ENCODE assay signal across 12 cellular contexts in genomic region chrX:42739258-42739657, GRCh38.
DNase-seq lines count a peak whose midpoint lies in the region; ATAC-seq and TF ChIP-seq lines count a peak whose summit lies in the region.
"Had no signal": no experiment of that assay in that cellular context is flagged by ENCODE, and none has a peak within 500 bp of the region (broad histone marks: within the 10 kb centered on the region; RNA-seq: fewer than 3 reads in every experiment).

No MANE protein-coding gene starts in this region.

- H3K9me3 Mint-ChIP-seq in activated naive CD8-positive, alpha-beta T cell (ENCODE audit: low read depth), result no peaks in the 10 kb centered on the region
- H3K9me3 Mint-ChIP-seq in activated naive CD8-positive, alpha-beta T cell treated with anti-CD3 and anti-CD28 coated beads, Interleukin-2, amount 50 U/mL, for 24 hours, result no peaks in the 10 kb centered on the region
- H3K9me3 Mint-ChIP-seq in effector memory CD8-positive, alpha-beta T cell, result no peaks in the 10 kb centered on the region
- H3K9me3 Mint-ChIP-seq: activated T-cell treated with anti-CD3 and anti-CD28 coated beads, Interleukin-2, amount 50 U/mL, for 4 hours had no signal

- no peak overlapping the region for H3K4me3 Mint-ChIP-seq in activated naive CD8-positive, alpha-beta T cell
- no peak overlapping the region for H3K4me3 Mint-ChIP-seq in activated naive CD8-positive, alpha-beta T cell treated with anti-CD3 and anti-CD28 coated beads, Interleukin-2, amount 50 U/mL, for 24 hours
- H3K4me3 Mint-ChIP-seq in effector memory CD8-positive, alpha-beta T cell, result no peak overlapping the region
- H3K4me3 Mint-ChIP-seq: activated T-cell treated with anti-CD3 and anti-CD28 coated beads, Interleukin-2, amount 50 U/mL, for 4 hours had no signal

- H4K20me1 ChIP-seq in OCI-LY1 (ENCODE audit: insufficient read depth, low read length), result no peaks in the 10 kb centered on the region

- no peaks in the 10 kb centered on the region for H3K36me3 ChIP-seq in OCI-LY1 (ENCODE audit: insufficient read depth, low read length)

- no peak overlapping the region; the same call in 1 of the 2 replicates for H3K9ac ChIP-seq in OCI-LY1 (ENCODE audit: low read length)

- H3K27me3 Mint-ChIP-seq in activated naive CD8-positive, alpha-beta T cell, result no peaks in the 10 kb centered on the region
- H3K27me3 Mint-ChIP-seq in activated naive CD8-positive, alpha-beta T cell treated with anti-CD3 and anti-CD28 coated beads, Interleukin-2, amount 50 U/mL, for 24 hours, result no peaks in the 10 kb centered on the region
- no peaks in the 10 kb centered on the region for H3K27me3 Mint-ChIP-seq in effector memory CD8-positive, alpha-beta T cell

- no peak overlapping the region for H2AFZ ChIP-seq in OCI-LY1 (ENCODE audit: low read length)

- H3K9me3 ChIP-seq in OCI-LY1 (ENCODE audit: low read length), result no peaks in the 10 kb centered on the region

- no peaks in the 10 kb centered on the region for H3K9me2 ChIP-seq in OCI-LY1 (ENCODE audit: low read depth, low read length)

- DNase-seq in activated naive CD8-positive, alpha-beta T cell treated with anti-CD3 and anti-CD28 coated beads, Interleukin-2, amount 50 U/mL, for 24 hours, result no peak
- DNase-seq in fibroblast of peridontal ligament (ENCODE audit: extremely low read depth) (peak; percentile 35), NCI-H187 treated with DMSO at 0.1 percent for 48 hours (lab: John Stamatoyannopoulos, UW) (no peak), GM20000 (ENCODE audit: low spot score) (no peak)
- DNase-seq in effector memory CD8-positive, alpha-beta T cell, result no peak
- DNase-seq: activated T-cell treated with anti-CD3 and anti-CD28 coated beads, Interleukin-2, amount 50 U/mL, for 4 hours; effector CD4-positive, alpha-beta T cell; GDM1; NCI-H2081 treated with DMSO at 0.1 percent for 48 hours had no signal

- H3K4me1 ChIP-seq in OCI-LY1 (ENCODE audit: insufficient read depth, low read length, severe bottlenecking), result peaks cover 18% of the 10 kb centered on the region

- H3K79me2 ChIP-seq in OCI-LY1 (ENCODE audit: insufficient read depth, low read length), result no peaks in the 10 kb centered on the region

- no peaks in the 10 kb centered on the region for H3F3A ChIP-seq in OCI-LY1 (ENCODE audit: insufficient read depth, low read length)

- TF ChIP-seq CTCF in OCI-LY1 (IDR thresholded peaks at IDR 0.05; ENCODE audit: low read length) (no peak), GM20000 (IDR thresholded peaks at IDR 0.05; ENCODE audit: extremely low read depth, missing control alignments) (no peak)

- peaks cover 23% of the 10 kb centered on the region for H3K4me1 Mint-ChIP-seq in activated naive CD8-positive, alpha-beta T cell (ENCODE audit: low read depth)
- H3K4me1 Mint-ChIP-seq in activated naive CD8-positive, alpha-beta T cell treated with anti-CD3 and anti-CD28 coated beads, Interleukin-2, amount 50 U/mL, for 24 hours, result peaks cover 13% of the 10 kb centered on the region
- no peaks in the 10 kb centered on the region for H3K4me1 Mint-ChIP-seq in effector memory CD8-positive, alpha-beta T cell (ENCODE audit: low read depth in 2 of 2)

- no peak overlapping the region for H3K4me2 ChIP-seq in OCI-LY1 (ENCODE audit: low read length)

- H3K36me3 Mint-ChIP-seq in activated naive CD8-positive, alpha-beta T cell, result no peaks in the 10 kb centered on the region
- H3K36me3 Mint-ChIP-seq in activated naive CD8-positive, alpha-beta T cell treated with anti-CD3 and anti-CD28 coated beads, Interleukin-2, amount 50 U/mL, for 24 hours (ENCODE audit: low read depth), result no peaks in the 10 kb centered on the region
- no peaks in the 10 kb centered on the region for H3K36me3 Mint-ChIP-seq in effector memory CD8-positive, alpha-beta T cell (ENCODE audit: insufficient read depth)

- ATAC-seq in activated naive CD8-positive, alpha-beta T cell treated with anti-CD3 and anti-CD28 coated beads, Interleukin-2, amount 50 U/mL, for 24 hours, result no peak
- no peak for ATAC-seq in effector memory CD8-positive, alpha-beta T cell (replicated peaks)
- no peak for ATAC-seq in HG03565 (IDR thresholded peaks at IDR 0.05; ENCODE audit: unreplicated experiment)
- ATAC-seq: activated T-cell treated with anti-CD3 and anti-CD28 coated beads, Interleukin-2, amount 50 U/mL, for 4 hours had no signal

- H3K27me3 ChIP-seq in OCI-LY1 (ENCODE audit: insufficient read depth, low read length), result no peaks in the 10 kb centered on the region

- H3K4me3 ChIP-seq in OCI-LY1 (ENCODE audit: low read depth, low read length, poor library complexity, severe bottlenecking), result no peak overlapping the region

- peak overlapping the region; percentile 23 for H3K27ac ChIP-seq in OCI-LY1 (ENCODE audit: low read depth, low read length, poor library complexity, severe bottlenecking)

- H3K27ac Mint-ChIP-seq in activated naive CD8-positive, alpha-beta T cell, result peak overlapping the region; percentile 66
- no peak overlapping the region for H3K27ac Mint-ChIP-seq in activated naive CD8-positive, alpha-beta T cell treated with anti-CD3 and anti-CD28 coated beads, Interleukin-2, amount 50 U/mL, for 24 hours
- H3K27ac Mint-ChIP-seq in effector memory CD8-positive, alpha-beta T cell, result peak overlapping the region in 1 of 2 donors; percentile 35
